Comparison of ENCODE assay signal across 8 cellular contexts in the genomic region with DNA sequence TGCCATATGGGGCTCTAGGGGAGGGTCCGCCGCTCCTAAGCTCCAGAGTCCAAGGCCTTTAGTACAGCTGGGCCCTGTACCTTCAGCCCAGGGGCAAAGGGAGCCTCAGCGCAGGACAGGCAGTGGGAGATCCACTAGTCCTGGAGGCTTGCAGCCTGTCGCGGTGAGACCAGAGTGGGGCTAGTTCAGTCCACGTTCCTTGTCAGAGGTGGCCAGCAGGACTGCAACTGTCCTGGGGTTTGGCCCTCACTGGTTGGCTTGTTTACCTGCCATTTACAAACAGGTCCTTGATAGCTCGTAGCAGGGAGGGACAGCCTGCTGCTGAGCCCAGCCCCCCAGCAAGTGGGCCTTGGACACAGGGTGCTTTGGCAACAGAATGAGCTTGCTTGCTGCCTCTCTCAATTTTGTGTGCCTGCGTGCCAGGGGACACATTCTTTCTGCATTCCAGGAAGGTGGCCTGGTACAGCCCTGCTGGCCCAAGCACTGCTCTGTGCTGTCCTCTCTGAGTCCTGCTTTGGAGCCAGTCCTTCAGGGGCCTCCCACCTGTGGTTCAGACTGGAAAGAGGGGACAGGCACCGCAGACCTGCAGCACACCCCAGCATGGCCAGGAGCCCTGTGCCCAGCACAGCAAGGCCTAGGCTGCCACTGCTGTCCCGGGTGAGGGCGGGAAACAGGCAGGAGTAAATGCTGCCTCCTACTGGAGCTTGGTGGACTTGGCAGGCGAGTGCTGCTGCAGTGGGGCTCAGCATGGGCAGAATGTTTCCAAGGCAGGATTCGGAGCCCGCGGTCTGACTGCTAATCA. TPM values are rescaled to one million over a fixed set of nuclear protein-coding genes. Genes with fewer than 3 reads are reported as not detected.
DNase-seq lines count a peak whose midpoint lies in the region; TF ChIP-seq lines count a peak whose summit lies in the region.

No MANE protein-coding gene starts in this region.

- peaks cover 8% of the 10 kb centered on the region for H3K27me3 Mint-ChIP-seq in type B pancreatic cell

- CTCF ChIA-PET in RWPE1 (lab: Yijun Ruan, JAX), result no interaction called here

- TF ChIP-seq CTCF in type B pancreatic cell (conservative IDR thresholded peaks at IDR 0.05) (peak; percentile 73), RWPE1 (conservative IDR thresholded peaks at IDR 0.05; ENCODE audit: low read depth) (no peak)

- no peak overlapping the region for H3K4me3 Mint-ChIP-seq in type B pancreatic cell

- peak; percentile 69 for DNase-seq in activated CD8-positive, alpha-beta memory T cell treated with anti-CD3 and anti-CD28 coated beads for 24 hours
- DNase-seq in activated CD8-positive, alpha-beta memory T cell treated with anti-CD3 and anti-CD28 coated beads, Interleukin-2, amount 50 U/mL, for 4 hours, result no peak
- DNase-seq in SHP77 treated with DMSO at 0.1 percent for 48 hours (lab: John Stamatoyannopoulos, UW) (peak; percentile 70), dermis blood vessel endothelial cell (peak; percentile 75), midbrain (lab: John Stamatoyannopoulos, UW) (peak; percentile 47), type B pancreatic cell (ENCODE audit: extremely low spot score, unreplicated experiment) (no peak), RWPE1 (ENCODE audit: low spot score) (no peak), NCI-H146 (lab: John Stamatoyannopoulos, UW) (no peak)

- peaks cover 4% of the 10 kb centered on the region for H3K36me3 Mint-ChIP-seq in type B pancreatic cell

- no peaks in the 10 kb centered on the region for H3K9me3 Mint-ChIP-seq in type B pancreatic cell

- H3K4me1 Mint-ChIP-seq in type B pancreatic cell (ENCODE audit: unreplicated experiment), result peaks cover 29% of the 10 kb centered on the region

- no peak overlapping the region for H3K27ac Mint-ChIP-seq in type B pancreatic cell

- no peak overlapping the region; the same call in 1 of the 2 replicates for H3K27ac ChIP-seq in RWPE1

- POLR2A ChIA-PET in RWPE1 (lab: Yijun Ruan, JAX; ENCODE audit: low non-redundant PET), result no interaction called here

RNA-seq across cellular contexts. Expression of gene H6PD, which starts 15.2 kb away (rescaled TPM):
- 21.3 and 32.1 TPM in 2 replicates for total RNA-seq in dermis blood vessel endothelial cell
- 18.7 and 26.1 TPM in 2 replicates for total RNA-seq in type B pancreatic cell (ENCODE audit: low replicate concordance)

RNA-seq across cellular contexts. Expression of gene SPSB1, which starts 43.0 kb away (rescaled TPM):
- total RNA-seq in dermis blood vessel endothelial cell, result 19.6 and 35.8 TPM in 2 replicates
- 5.6 and 17.4 TPM in 2 replicates for total RNA-seq in type B pancreatic cell (ENCODE audit: low replicate concordance)

Comparison
In these comparisons a context has a peak if more than half of its experiments do, and no peak if none do; other contexts are left out.
1. DNase-seq: peak in activated CD8-positive, alpha-beta memory T cell treated with anti-CD3 and anti-CD28 coated beads for 24 hours (single experiment), SHP77 treated with DMSO at 0.1 percent for 48 hours (single experiment), dermis blood vessel endothelial cell (single experiment) and midbrain (single experiment); none in activated CD8-positive, alpha-beta memory T cell treated with anti-CD3 and anti-CD28 coated beads, Interleukin-2, amount 50 U/mL, for 4 hours (single experiment), type B pancreatic cell (single experiment), RWPE1 (single experiment) and NCI-H146 (single experiment).